In the genomic region with DNA sequence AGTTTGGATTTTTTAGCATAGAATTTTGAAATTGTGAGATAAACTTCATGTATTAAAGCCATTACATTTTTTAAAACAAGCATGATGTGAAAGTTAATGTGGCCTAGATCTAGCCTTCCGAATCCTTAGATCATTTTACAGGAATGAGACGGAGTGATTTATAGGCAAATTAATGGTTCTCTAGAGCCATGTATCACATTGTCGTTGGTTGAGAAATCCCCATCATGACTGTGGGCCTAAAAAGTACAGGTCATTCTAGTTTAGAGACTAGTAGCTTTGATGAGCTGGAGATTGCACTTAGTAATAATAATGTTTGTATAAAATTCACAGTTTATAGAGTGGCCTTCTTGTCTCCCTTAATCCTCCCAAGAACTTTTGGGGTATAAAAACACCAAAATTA, we compare ENCODE assay signal across 1 cellular context.
TF ChIP-seq lines count a peak whose summit lies in the region.

No MANE protein-coding gene starts in this region.

TF ChIP-seq in A549, 52 proteins besides CTCF, POLR2A, EP300 and RAD21:
- no peak for TF ChIP-seq RCOR1 (IDR thresholded peaks at IDR 0.05; ENCODE audit: low read depth, low read length)
- TF ChIP-seq FOXS1 (CRISPR knock-in tag; IDR thresholded peaks at IDR 0.05), result no peak
- TF ChIP-seq SMC3 (IDR thresholded peaks at IDR 0.05), result no peak
- TF ChIP-seq RARB (CRISPR knock-in tag; IDR thresholded peaks at IDR 0.05), result no peak
